ENCODE assay signal across 16 cellular contexts in the genomic region with DNA sequence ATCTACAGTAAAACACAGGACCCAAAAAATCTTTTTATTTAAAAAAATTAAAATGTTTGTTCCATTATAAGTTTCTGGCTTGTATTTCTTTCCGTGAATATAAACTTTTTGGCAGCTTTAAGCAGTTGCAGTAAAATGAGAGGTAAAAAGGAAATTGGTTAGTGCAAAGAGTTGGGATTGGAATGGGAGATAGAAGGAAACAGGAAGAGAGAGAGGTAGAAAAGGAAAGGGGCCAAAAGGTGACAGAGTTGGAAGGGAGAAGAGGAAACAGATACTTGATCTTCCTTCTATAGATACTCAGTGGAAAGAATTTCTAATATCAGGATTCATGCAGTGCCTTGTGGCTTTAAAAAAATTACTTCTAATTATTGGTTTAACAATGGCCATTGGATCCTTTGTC.
"Had no signal": no experiment of that assay in that cellular context is flagged by ENCODE, and none has a peak within 500 bp of the region (broad histone marks: within the 10 kb centered on the region; RNA-seq: fewer than 3 reads in every experiment).

No MANE protein-coding gene starts in this region.

- DNase-seq: colonic mucosa; dorsolateral prefrontal cortex; effector CD8-positive, alpha-beta T cell; gastrocnemius medialis; heart right ventricle; hypothalamus; kidney glomerular epithelial cell; mammary epithelial cell; mucosa of descending colon; naive thymus-derived CD8-positive, alpha-beta T cell; sigmoid colon; stimulated activated naive CD4-positive, alpha-beta T cell; stomach; substantia nigra; transverse colon had no signal

- H3K9me3 Mint-ChIP-seq: naive thymus-derived CD8-positive, alpha-beta T cell had no signal

- H3K4me1 Mint-ChIP-seq: naive thymus-derived CD8-positive, alpha-beta T cell had no signal

- ATAC-seq: gastrocnemius medialis; heart right ventricle; left lobe of liver; mucosa of descending colon; naive thymus-derived CD8-positive, alpha-beta T cell had no signal

- H3K27me3 Mint-ChIP-seq: naive thymus-derived CD8-positive, alpha-beta T cell had no signal

- H3K4me3 Mint-ChIP-seq: naive thymus-derived CD8-positive, alpha-beta T cell had no signal
